21 cellular contexts compared by ENCODE assay signal in the genomic region with DNA sequence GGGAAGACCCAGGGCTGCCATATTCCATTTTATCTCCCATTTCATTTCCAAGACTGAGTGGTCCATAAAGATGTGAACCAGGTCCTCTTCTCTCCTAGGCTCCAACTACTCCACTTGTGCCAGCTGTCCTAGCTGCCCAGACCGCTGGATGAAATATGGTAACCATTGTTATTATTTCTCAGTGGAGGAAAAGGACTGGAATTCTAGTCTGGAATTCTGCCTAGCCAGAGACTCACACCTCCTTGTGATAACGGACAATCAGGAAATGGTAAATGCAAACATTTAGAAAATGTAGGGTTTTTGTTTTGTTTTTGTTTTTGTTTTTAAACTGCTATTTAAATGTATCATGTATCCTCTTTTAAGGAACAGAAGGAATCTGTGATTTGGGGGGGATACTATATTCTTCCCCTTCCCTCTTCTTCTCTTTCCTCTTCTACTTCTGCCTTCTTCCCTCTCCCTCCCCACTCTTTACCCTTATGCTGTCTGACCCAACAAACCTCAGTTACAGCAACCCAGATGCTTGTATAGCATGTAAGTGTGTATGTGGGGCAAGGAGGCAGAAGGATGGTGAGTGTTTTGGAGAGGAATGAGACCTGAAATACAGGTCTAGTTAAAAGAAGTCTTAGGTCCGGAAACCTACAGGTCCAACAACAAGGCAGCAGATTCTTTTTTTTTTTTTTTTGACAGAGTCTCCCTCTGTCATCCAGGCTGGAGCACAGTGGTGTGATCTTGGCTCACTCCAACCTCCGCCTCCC.
"Had no signal": no experiment of that assay in that cellular context is flagged by ENCODE, and none has a peak within 500 bp of the region (broad histone marks: within the 10 kb centered on the region; RNA-seq: fewer than 3 reads in every experiment).

No MANE protein-coding gene starts in this region.

- H3K4me1 ChIP-seq: gastrocnemius medialis, neural progenitor cell, psoas muscle, suprapubic skin, transverse colon had no signal

- H3K4me3 Mint-ChIP-seq: brain, mesothelial cell of epicardium, neural progenitor cell had no signal

- H3K27ac ChIP-seq: gastrocnemius medialis, neural progenitor cell, psoas muscle, suprapubic skin, transverse colon, VCaP had no signal

- H3K27ac Mint-ChIP-seq: activated CD8-positive, alpha-beta memory T cell treated with anti-CD3 and anti-CD28 coated beads, Interleukin-2, amount 10 ng/mL, durations not matched to agents 7 days and 5 days; brain; mesothelial cell of epicardium; neural progenitor cell had no signal

- H3K36me3 Mint-ChIP-seq: brain, mesothelial cell of epicardium, neural progenitor cell had no signal

- H3K4me3 ChIP-seq: gastrocnemius medialis, lung, neural progenitor cell, psoas muscle, suprapubic skin, transverse colon had no signal

- H3K27me3 ChIP-seq: gastrocnemius medialis, neural progenitor cell, suprapubic skin, transverse colon had no signal

- H3K9me3 ChIP-seq: gastrocnemius medialis, psoas muscle, suprapubic skin, transverse colon had no signal

- H3K4me2 ChIP-seq: neural progenitor cell had no signal

- H3K36me3 ChIP-seq: gastrocnemius medialis, neural progenitor cell, suprapubic skin, transverse colon had no signal

- H3K4me1 Mint-ChIP-seq: brain, neural progenitor cell had no signal

- H2AFZ ChIP-seq: neural progenitor cell had no signal

- H3K27me3 Mint-ChIP-seq: brain had no signal

- ATAC-seq: activated CD8-positive, alpha-beta memory T cell treated with anti-CD3 and anti-CD28 coated beads, Interleukin-2, amount 10 ng/mL, durations not matched to agents 7 days and 5 days; gastrocnemius medialis; left lobe of liver; psoas muscle; right cardiac atrium; stimulated activated naive CD8-positive, alpha-beta T cell treated with anti-CD3 and anti-CD28 coated beads, Interleukin-15, Interleukin-2, amounts not matched to agents 100 U/mL and 50 U/mL, for 24 hours had no signal

- H3K9me3 Mint-ChIP-seq: brain, mesothelial cell of epicardium, neural progenitor cell had no signal

- H3K9ac ChIP-seq: neural progenitor cell had no signal

- DNase-seq: activated CD4-positive, CD25-positive, alpha-beta regulatory T cell treated with anti-CD3 and anti-CD28 coated beads, Interleukin-2, amount 50 U/mL, for 72 hours; activated CD8-positive, alpha-beta memory T cell treated with anti-CD3 and anti-CD28 coated beads, Interleukin-2, amount 10 ng/mL, durations not matched to agents 7 days and 5 days; activated gamma-delta T cell treated with Interleukin-2 at 50 U/mL for 16 hours; anterior cingulate cortex; caudate nucleus; gastrocnemius medialis; head of caudate nucleus; kidney; psoas muscle; right cardiac atrium; stimulated activated CD4-positive, alpha-beta T cell treated with anti-CD3 and anti-CD28 coated beads, Interleukin-2, amount 100 ng/mL, for 24 hours; stimulated activated naive CD8-positive, alpha-beta T cell treated with anti-CD3 and anti-CD28 coated beads, Interleukin-15, Interleukin-2, amounts not matched to agents 100 U/mL and 50 U/mL, for 24 hours; T-helper 2 cell; transverse colon had no signal
